In the genomic region with DNA sequence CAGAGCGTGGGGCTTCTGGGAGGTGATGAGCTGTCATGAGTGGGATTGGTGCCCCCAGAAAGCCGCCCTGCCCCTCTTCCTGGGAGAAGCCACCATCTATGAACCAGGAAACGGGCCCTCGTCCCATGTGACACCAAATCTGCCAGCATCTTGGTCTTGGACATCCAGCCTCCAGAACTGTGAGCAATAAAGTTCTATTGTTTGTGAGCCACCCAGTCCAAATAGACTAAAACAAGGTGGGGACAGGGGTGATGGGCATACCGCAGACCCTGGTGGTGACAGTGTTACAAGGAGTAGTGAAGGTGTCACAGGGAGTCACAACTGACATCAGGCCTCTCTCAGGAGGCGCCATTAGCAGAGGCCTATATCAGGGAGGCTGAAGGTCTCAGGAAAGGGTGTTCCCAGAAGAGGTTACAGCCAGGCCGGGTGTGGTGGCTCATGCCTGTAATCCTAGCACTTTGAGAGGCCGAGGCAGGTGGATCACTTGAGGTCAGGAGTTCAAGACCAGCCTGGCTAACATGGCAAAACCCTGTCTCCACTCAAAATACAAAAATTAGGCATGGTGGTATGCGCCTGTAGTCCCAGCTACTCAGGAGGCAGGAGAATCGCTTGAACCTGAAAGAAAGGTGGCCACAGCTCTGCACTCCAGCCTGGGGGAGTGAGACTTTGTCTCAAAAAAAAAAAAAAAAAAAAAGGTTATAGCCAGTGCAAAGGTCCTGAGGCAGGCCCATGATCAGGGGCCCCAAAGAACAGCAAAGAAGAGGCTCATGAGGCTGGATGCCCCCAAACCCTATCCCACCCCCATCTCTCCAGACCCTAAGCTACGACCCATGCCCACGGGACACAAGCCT, we compare ENCODE assay signal across 16 cellular contexts. TPM values are rescaled to one million over a fixed set of nuclear protein-coding genes. Genes with fewer than 3 reads are reported as not detected.
DNase-seq lines count a peak whose midpoint lies in the region; ATAC-seq, FAIRE-seq and TF ChIP-seq lines count a peak whose summit lies in the region.
"Had no signal": no experiment of that assay in that cellular context is flagged by ENCODE, and none has a peak within 500 bp of the region (broad histone marks: within the 10 kb centered on the region; RNA-seq: fewer than 3 reads in every experiment).

No MANE protein-coding gene starts in this region.

- H3K4me3 ChIP-seq in Caco-2 (ENCODE audit: low read depth, low read length) (no peak overlapping the region), gastroesophageal sphincter (no peak overlapping the region), rectal smooth muscle tissue (ENCODE audit: low read length) (no peak overlapping the region)

- H3K4me3 Mint-ChIP-seq in Caco-2 (ENCODE audit: unreplicated experiment): no peak overlapping the region
- H3K4me3 Mint-ChIP-seq in CD4-positive, alpha-beta T cell: no peak overlapping the region
- H3K4me3 Mint-ChIP-seq: activated CD4-positive, alpha-beta T cell treated with anti-CD3 and anti-CD28 coated beads, Interleukin-2, amount 10 ng/mL, durations not matched to agents 24 days and 14 days; activated naive CD8-positive, alpha-beta T cell treated with anti-CD3 and anti-CD28 coated beads, Interleukin-2, amount 10 ng/mL, durations not matched to agents 7 days and 5 days; B cell; central memory CD8-positive, alpha-beta T cell had no signal

- no peak for DNase-seq in Caco-2
- no peak for DNase-seq in RWPE1 (ENCODE audit: low spot score)
- DNase-seq in HTR-8/SVneo (ENCODE audit: insufficient read length, low spot score): no peak
- DNase-seq in activated CD4-positive, alpha-beta T cell treated with anti-CD3 and anti-CD28 coated beads, Interleukin-2, amount 50 U/mL, for 1 hour: no peak
- no peak for DNase-seq in CD4-positive, alpha-beta T cell
- DNase-seq: activated CD4-positive, alpha-beta T cell treated with anti-CD3 and anti-CD28 coated beads, Interleukin-2, amount 10 ng/mL, durations not matched to agents 24 days and 14 days; activated naive CD8-positive, alpha-beta T cell treated with anti-CD3 and anti-CD28 coated beads, Interleukin-2, amount 10 ng/mL, durations not matched to agents 7 days and 5 days; NCI-H748 treated with DMSO at 0.1 percent for 48 hours; stimulated activated CD4-positive, alpha-beta T cell treated with anti-CD3 and anti-CD28 coated beads, Interleukin-4, amount 100 ng/mL, for 4 hours had no signal

- TF ChIP-seq CTCF in Caco-2 (IDR thresholded peaks at IDR 0.05; ENCODE audit: insufficient read depth in 1 of 2, low read depth in 1 of 2, low read length in 1 of 2, severe bottlenecking in 1 of 2, unreplicated experiment in 1 of 2) (no peak), RWPE1 (conservative IDR thresholded peaks at IDR 0.05; ENCODE audit: low read depth) (no peak), gastroesophageal sphincter (IDR thresholded peaks at IDR 0.05) (no peak)
- TF ChIP-seq CTCF in CD4-positive, alpha-beta T cell (IDR thresholded peaks at IDR 0.05): no peak

- H3K9me3 ChIP-seq in Caco-2 (no peaks in the 10 kb centered on the region), gastroesophageal sphincter (no peaks in the 10 kb centered on the region)
- no peaks in the 10 kb centered on the region for H3K9me3 ChIP-seq in CD4-positive, alpha-beta T cell (ENCODE audit: control insufficient read depth, low read length)

- peaks cover 44% of the 10 kb centered on the region for H3K36me3 Mint-ChIP-seq in Caco-2 (ENCODE audit: insufficient read depth, unreplicated experiment)
- peaks cover 13% of the 10 kb centered on the region for H3K36me3 Mint-ChIP-seq in CD4-positive, alpha-beta T cell (ENCODE audit: low read depth)
- H3K36me3 Mint-ChIP-seq: activated naive CD8-positive, alpha-beta T cell treated with anti-CD3 and anti-CD28 coated beads, Interleukin-2, amount 10 ng/mL, durations not matched to agents 7 days and 5 days had no signal

- no peak for TF ChIP-seq POLR2A in gastroesophageal sphincter (IDR thresholded peaks at IDR 0.05)

- H3K27ac ChIP-seq in RWPE1 (peak overlapping the region; percentile 100), gastroesophageal sphincter (peak overlapping the region in 3 of 4 donors; percentile 81 to 97 (median 84)), rectal smooth muscle tissue (ENCODE audit: low read depth, low read length) (peak overlapping the region; percentile 77)
- no peak overlapping the region for H3K27ac ChIP-seq in CD4-positive, alpha-beta T cell (ENCODE audit: low read depth, low read length)

- intact Hi-C loops in Caco-2 (cut with micrococcal nuclease; ENCODE audit: unreplicated experiment): no loop called here
- intact Hi-C loops in CD4-positive, alpha-beta T cell (cut with DNase I, micrococcal nuclease): no loop called here

- peaks cover 8% of the 10 kb centered on the region for H3K4me1 Mint-ChIP-seq in Caco-2 (ENCODE audit: low read depth, unreplicated experiment)
- peaks cover 12% of the 10 kb centered on the region for H3K4me1 Mint-ChIP-seq in CD4-positive, alpha-beta T cell (ENCODE audit: low read depth)
- H3K4me1 Mint-ChIP-seq: activated CD4-positive, alpha-beta T cell treated with anti-CD3 and anti-CD28 coated beads, Interleukin-2, amount 10 ng/mL, durations not matched to agents 24 days and 14 days had no signal

- BruUV-seq in Caco-2 (replicated peaks; lab: Mats Ljungman, UMichigan): no TSS peak

- POLR2A ChIA-PET in Caco-2 (lab: Charles Lee): no interaction called here
- POLR2A ChIA-PET in RWPE1 (lab: Yijun Ruan, JAX; ENCODE audit: low non-redundant PET): no interaction called here
- POLR2A ChIA-PET in CD4-positive, alpha-beta T cell (lab: Charles Lee): no interaction called here

- no peak overlapping the region for H3K9ac ChIP-seq in rectal smooth muscle tissue (ENCODE audit: low read length)

- no peaks in the 10 kb centered on the region for H3K9me3 Mint-ChIP-seq in Caco-2 (ENCODE audit: unreplicated experiment)
- no peaks in the 10 kb centered on the region for H3K9me3 Mint-ChIP-seq in CD4-positive, alpha-beta T cell
- H3K9me3 Mint-ChIP-seq: activated CD4-positive, alpha-beta T cell treated with anti-CD3 and anti-CD28 coated beads, Interleukin-2, amount 10 ng/mL, durations not matched to agents 24 days and 14 days; activated naive CD8-positive, alpha-beta T cell treated with anti-CD3 and anti-CD28 coated beads, Interleukin-2, amount 10 ng/mL, durations not matched to agents 7 days and 5 days; central memory CD8-positive, alpha-beta T cell had no signal

- peaks cover 3% of the 10 kb centered on the region; the same call in 1 of the 2 replicates for H3K36me3 ChIP-seq in Caco-2 (ENCODE audit: control insufficient read depth, insufficient read depth, low read length)
- H3K36me3 ChIP-seq in gastroesophageal sphincter: no peaks in the 10 kb centered on the region
- H3K36me3 ChIP-seq in rectal smooth muscle tissue (ENCODE audit: control insufficient read depth, insufficient read depth, low read length): peaks cover 7% of the 10 kb centered on the region

- ATAC-seq in gastroesophageal sphincter: no peak
- ATAC-seq in HG03457 (IDR thresholded peaks at IDR 0.05; ENCODE audit: unreplicated experiment): no peak
- ATAC-seq in CD4-positive, alpha-beta T cell (ENCODE audit: poor library complexity): no peak
- ATAC-seq: right cardiac atrium had no signal

- no peaks in the 10 kb centered on the region for H3K27me3 Mint-ChIP-seq in Caco-2 (ENCODE audit: insufficient read depth, unreplicated experiment)
- no peaks in the 10 kb centered on the region for H3K27me3 Mint-ChIP-seq in CD4-positive, alpha-beta T cell
- H3K27me3 Mint-ChIP-seq: activated CD4-positive, alpha-beta T cell treated with anti-CD3 and anti-CD28 coated beads, Interleukin-2, amount 10 ng/mL, durations not matched to agents 24 days and 14 days; activated naive CD8-positive, alpha-beta T cell treated with anti-CD3 and anti-CD28 coated beads, Interleukin-2, amount 10 ng/mL, durations not matched to agents 7 days and 5 days; B cell; central memory CD8-positive, alpha-beta T cell had no signal

- no peak for TF ChIP-seq EP300 in gastroesophageal sphincter (IDR thresholded peaks at IDR 0.05)

- 74 to 100% methylated on average over 2 to 6 of the region's 12 CpGs for WGBS in gastroesophageal sphincter (ENCODE audit: low coverage in 1 of 2), 2 donors

- CTCF ChIA-PET in Caco-2 (lab: Charles Lee) (no interaction called here), RWPE1 (lab: Yijun Ruan, JAX) (no interaction called here)
- CTCF ChIA-PET in CD4-positive, alpha-beta T cell (lab: Charles Lee): interaction anchor here (0.7 kb wide), 1 partner anchor 9 kb away, joined by 3 read pairs; no protein-coding TSS in a partner anchor

- FAIRE-seq in HTR-8/SVneo (lab: Jason Lieb, UNC): no peak
- FAIRE-seq: kidney had no signal

- H3K27me3 ChIP-seq in Caco-2 (replicated peaks; ENCODE audit: control insufficient read depth, insufficient read depth, low read length): no peaks in the 10 kb centered on the region
- H3K27me3 ChIP-seq in gastroesophageal sphincter: no peaks in the 10 kb centered on the region
- no peaks in the 10 kb centered on the region for H3K27me3 ChIP-seq in rectal smooth muscle tissue (ENCODE audit: control insufficient read depth, insufficient read depth, low read length)
- no peaks in the 10 kb centered on the region for H3K27me3 ChIP-seq in CD4-positive, alpha-beta T cell (ENCODE audit: control insufficient read depth, insufficient read depth, low read length)

- peaks cover 15% of the 10 kb centered on the region for H3K4me1 ChIP-seq in Caco-2
- H3K4me1 ChIP-seq in gastroesophageal sphincter: peaks cover 8 to 99% (median 69%) of the 10 kb centered on the region in 3 donors
- peaks cover 60% of the 10 kb centered on the region for H3K4me1 ChIP-seq in rectal smooth muscle tissue (ENCODE audit: control insufficient read depth, insufficient read depth, low read length)

- H3K27ac Mint-ChIP-seq in Caco-2 (ENCODE audit: unreplicated experiment): peak overlapping the region; percentile 67
- no peak overlapping the region for H3K27ac Mint-ChIP-seq in CD4-positive, alpha-beta T cell
- H3K27ac Mint-ChIP-seq: activated CD4-positive, alpha-beta T cell treated with anti-CD3 and anti-CD28 coated beads, Interleukin-2, amount 10 ng/mL, durations not matched to agents 24 days and 14 days; activated naive CD8-positive, alpha-beta T cell treated with anti-CD3 and anti-CD28 coated beads, Interleukin-2, amount 10 ng/mL, durations not matched to agents 7 days and 5 days; B cell had no signal

RNA-seq across cellular contexts. Expression of gene NCOR2, which starts 53.0 kb away (rescaled TPM):
- total RNA-seq in Caco-2 (2022) (243 and 250 TPM in 2 replicates), gastroesophageal sphincter (100 to 1,000 TPM in 2 of 4 donors, 10 to 100 TPM in 2; 67.2 to 148 (median 105) TPM)
- 100 to 1,000 TPM; 133 to 140 TPM for total RNA-seq in CD4-positive, alpha-beta T cell
